ENCODE assay signal across 1 cellular context in the genomic region with DNA sequence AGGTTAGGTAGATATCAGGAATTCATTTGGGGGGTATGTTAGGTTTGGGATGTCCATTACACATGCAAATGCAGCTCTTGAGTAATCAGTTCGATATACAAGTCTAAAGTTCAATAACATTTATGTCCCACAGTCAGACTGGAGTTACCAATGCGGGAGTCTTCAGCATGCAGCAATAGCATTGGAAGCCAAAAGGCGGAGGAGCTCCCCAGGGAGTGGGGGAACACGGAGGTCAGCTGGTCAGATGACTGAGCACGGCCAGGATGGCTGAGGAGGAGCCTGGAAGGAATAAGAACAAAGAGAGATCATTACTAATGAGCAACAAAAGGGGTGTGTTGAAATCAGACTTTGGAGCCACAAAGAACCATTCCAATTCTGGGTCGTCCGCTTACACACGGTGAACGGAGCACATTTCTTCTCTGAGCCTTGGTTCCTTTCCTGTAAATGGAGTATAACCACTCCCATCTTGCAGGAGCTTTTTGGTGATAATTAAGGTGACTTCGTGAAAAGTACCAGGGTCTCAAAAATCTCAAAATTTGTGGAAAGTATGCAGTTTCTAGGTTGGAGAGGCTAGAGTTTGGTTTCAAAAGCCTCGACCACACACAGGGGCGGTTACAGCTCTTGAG.
A peak's percentile ranks its signal among the peaks of the same experiment; 100 is the strongest.
TF ChIP-seq lines count a peak whose summit lies in the region.

No MANE protein-coding gene starts in this region.

TF ChIP-seq in HepG2, 621 proteins besides CTCF, POLR2A, EP300 and RAD21:
- TF ChIP-seq CEBPB (IDR thresholded peaks at IDR 0.05; ENCODE audit: borderline replicate concordance, low read depth, low read length) = peak; percentile 11
- TF ChIP-seq, protein P1, sequence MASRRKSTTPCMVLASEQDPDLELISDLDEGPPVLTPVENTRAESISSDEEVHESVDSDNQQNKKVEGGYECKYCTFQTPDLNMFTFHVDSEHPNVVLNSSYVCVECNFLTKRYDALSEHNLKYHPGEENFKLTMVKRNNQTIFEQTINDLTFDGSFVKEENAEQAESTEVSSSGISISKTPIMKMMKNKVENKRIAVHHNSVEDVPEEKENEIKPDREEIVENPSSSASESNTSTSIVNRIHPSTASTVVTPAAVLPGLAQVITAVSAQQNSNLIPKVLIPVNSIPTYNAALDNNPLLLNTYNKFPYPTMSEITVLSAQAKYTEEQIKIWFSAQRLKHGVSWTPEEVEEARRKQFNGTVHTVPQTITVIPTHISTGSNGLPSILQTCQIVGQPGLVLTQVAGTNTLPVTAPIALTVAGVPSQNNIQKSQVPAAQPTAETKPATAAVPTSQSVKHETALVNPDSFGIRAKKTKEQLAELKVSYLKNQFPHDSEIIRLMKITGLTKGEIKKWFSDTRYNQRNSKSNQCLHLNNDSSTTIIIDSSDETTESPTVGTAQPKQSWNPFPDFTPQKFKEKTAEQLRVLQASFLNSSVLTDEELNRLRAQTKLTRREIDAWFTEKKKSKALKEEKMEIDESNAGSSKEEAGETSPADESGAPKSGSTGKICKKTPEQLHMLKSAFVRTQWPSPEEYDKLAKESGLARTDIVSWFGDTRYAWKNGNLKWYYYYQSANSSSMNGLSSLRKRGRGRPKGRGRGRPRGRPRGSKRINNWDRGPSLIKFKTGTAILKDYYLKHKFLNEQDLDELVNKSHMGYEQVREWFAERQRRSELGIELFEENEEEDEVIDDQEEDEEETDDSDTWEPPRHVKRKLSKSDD (CRISPR knock-in tag; IDR thresholded peaks at IDR 0.05; ENCODE audit: low read depth) = no peak
- no peak for TF ChIP-seq ZNF605 (CRISPR knock-in tag; IDR thresholded peaks at IDR 0.05)
- TF ChIP-seq, protein P2, sequence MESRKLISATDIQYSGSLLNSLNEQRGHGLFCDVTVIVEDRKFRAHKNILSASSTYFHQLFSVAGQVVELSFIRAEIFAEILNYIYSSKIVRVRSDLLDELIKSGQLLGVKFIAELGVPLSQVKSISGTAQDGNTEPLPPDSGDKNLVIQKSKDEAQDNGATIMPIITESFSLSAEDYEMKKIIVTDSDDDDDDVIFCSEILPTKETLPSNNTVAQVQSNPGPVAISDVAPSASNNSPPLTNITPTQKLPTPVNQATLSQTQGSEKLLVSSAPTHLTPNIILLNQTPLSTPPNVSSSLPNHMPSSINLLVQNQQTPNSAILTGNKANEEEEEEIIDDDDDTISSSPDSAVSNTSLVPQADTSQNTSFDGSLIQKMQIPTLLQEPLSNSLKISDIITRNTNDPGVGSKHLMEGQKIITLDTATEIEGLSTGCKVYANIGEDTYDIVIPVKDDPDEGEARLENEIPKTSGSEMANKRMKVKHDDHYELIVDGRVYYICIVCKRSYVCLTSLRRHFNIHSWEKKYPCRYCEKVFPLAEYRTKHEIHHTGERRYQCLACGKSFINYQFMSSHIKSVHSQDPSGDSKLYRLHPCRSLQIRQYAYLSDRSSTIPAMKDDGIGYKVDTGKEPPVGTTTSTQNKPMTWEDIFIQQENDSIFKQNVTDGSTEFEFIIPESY (CRISPR knock-in tag; IDR thresholded peaks at IDR 0.05) = 0 out of 2 replicates have a peak, but pooled peaks have one; percentile 55
- no peak for TF ChIP-seq SMAD3 (CRISPR knock-in tag; IDR thresholded peaks at IDR 0.05)
- TF ChIP-seq SOX6 (IDR thresholded peaks at IDR 0.05) = no peak
- TF ChIP-seq SOX6 (CRISPR knock-in tag; IDR thresholded peaks at IDR 0.05) = peak; percentile 46
- TF ChIP-seq TOE1 (CRISPR knock-in tag; IDR thresholded peaks at IDR 0.05) = no peak
- no peak for TF ChIP-seq FOXA3 (CRISPR knock-in tag; IDR thresholded peaks at IDR 0.05)
- no peak for TF ChIP-seq MTF2 (CRISPR knock-in tag; IDR thresholded peaks at IDR 0.05; ENCODE audit: borderline replicate concordance)
- peak; percentile 52; the same call in 1 of the 2 replicates for TF ChIP-seq HNF4A (CRISPR knock-in tag; IDR thresholded peaks at IDR 0.05)
- 0 out of 2 replicates have a peak, but pooled peaks have one; percentile 5 for TF ChIP-seq HNF4G (IDR thresholded peaks at IDR 0.05; ENCODE audit: borderline replicate concordance, low read depth, low read length)
- no peak for TF ChIP-seq HNF4G (CRISPR knock-in tag; IDR thresholded peaks at IDR 0.05; ENCODE audit: borderline replicate concordance, low read depth)
- no peak for TF ChIP-seq NFE2 (CRISPR knock-in tag; IDR thresholded peaks at IDR 0.05)
- TF ChIP-seq ZNF264 (CRISPR knock-in tag; IDR thresholded peaks at IDR 0.05) = no peak
- TF ChIP-seq ZSCAN12 (CRISPR knock-in tag; IDR thresholded peaks at IDR 0.05) = no peak
- peak; percentile 75 for TF ChIP-seq NCOR1 (IDR thresholded peaks at IDR 0.05; ENCODE audit: borderline replicate concordance, low read length)
- no peak for TF ChIP-seq ZNF543 (CRISPR knock-in tag; IDR thresholded peaks at IDR 0.05)
- peak; percentile 91 for TF ChIP-seq ZNF263 (CRISPR knock-in tag; IDR thresholded peaks at IDR 0.05)
- no peak for TF ChIP-seq TMF1 (CRISPR knock-in tag; IDR thresholded peaks at IDR 0.05; ENCODE audit: low read depth)
- TF ChIP-seq EHMT2 (IDR thresholded peaks at IDR 0.05; ENCODE audit: borderline replicate concordance, low read depth, low read length) = 0 out of 2 replicates have a peak, but pooled peaks have one; percentile 55
- TF ChIP-seq, protein P3, sequence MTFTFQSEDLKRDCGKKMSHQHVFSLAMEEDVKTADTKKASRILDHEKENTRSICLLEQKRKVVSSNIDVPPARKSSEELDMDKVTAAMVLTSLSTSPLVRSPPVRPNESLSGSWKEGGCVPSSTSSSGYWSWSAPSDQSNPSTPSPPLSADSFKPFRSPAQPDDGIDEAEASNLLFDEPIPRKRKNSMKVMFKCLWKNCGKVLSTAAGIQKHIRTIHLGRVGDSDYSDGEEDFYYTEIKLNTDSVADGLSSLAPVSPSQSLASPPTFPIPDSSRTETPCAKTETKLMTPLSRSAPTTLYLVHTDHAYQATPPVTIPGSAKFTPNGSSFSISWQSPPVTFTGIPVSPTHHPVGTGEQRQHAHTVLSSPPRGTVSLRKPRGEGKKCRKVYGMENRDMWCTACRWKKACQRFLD (CRISPR knock-in tag; IDR thresholded peaks at IDR 0.05; ENCODE audit: borderline replicate concordance) = no peak
- TF ChIP-seq, protein P4, sequence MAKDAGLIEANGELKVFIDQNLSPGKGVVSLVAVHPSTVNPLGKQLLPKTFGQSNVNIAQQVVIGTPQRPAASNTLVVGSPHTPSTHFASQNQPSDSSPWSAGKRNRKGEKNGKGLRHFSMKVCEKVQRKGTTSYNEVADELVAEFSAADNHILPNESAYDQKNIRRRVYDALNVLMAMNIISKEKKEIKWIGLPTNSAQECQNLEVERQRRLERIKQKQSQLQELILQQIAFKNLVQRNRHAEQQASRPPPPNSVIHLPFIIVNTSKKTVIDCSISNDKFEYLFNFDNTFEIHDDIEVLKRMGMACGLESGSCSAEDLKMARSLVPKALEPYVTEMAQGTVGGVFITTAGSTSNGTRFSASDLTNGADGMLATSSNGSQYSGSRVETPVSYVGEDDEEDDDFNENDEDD (CRISPR knock-in tag; IDR thresholded peaks at IDR 0.05; ENCODE audit: borderline replicate concordance) = no peak
- TF ChIP-seq ZNF225 (CRISPR knock-in tag; IDR thresholded peaks at IDR 0.05) = no peak
- TF ChIP-seq SOX13 (IDR thresholded peaks at IDR 0.05) = no peak
- peak in 1 of 2 experiments; percentile 73; a peak in 2 of 4 replicates for TF ChIP-seq SOX13 (CRISPR knock-in tag; conservative IDR thresholded peaks at IDR 0.05 in 1 of 2, IDR thresholded peaks at IDR 0.05 in 1 of 2)
- 0 out of 2 replicates have a peak, but pooled peaks have one; percentile 23 for TF ChIP-seq ONECUT2 (CRISPR knock-in tag; IDR thresholded peaks at IDR 0.05)
